1 cellular context compared by ENCODE assay signal in genomic region chr22:37519268-37520195, GRCh38.
TF ChIP-seq lines count a peak whose summit lies in the region.

A gene with protein sequence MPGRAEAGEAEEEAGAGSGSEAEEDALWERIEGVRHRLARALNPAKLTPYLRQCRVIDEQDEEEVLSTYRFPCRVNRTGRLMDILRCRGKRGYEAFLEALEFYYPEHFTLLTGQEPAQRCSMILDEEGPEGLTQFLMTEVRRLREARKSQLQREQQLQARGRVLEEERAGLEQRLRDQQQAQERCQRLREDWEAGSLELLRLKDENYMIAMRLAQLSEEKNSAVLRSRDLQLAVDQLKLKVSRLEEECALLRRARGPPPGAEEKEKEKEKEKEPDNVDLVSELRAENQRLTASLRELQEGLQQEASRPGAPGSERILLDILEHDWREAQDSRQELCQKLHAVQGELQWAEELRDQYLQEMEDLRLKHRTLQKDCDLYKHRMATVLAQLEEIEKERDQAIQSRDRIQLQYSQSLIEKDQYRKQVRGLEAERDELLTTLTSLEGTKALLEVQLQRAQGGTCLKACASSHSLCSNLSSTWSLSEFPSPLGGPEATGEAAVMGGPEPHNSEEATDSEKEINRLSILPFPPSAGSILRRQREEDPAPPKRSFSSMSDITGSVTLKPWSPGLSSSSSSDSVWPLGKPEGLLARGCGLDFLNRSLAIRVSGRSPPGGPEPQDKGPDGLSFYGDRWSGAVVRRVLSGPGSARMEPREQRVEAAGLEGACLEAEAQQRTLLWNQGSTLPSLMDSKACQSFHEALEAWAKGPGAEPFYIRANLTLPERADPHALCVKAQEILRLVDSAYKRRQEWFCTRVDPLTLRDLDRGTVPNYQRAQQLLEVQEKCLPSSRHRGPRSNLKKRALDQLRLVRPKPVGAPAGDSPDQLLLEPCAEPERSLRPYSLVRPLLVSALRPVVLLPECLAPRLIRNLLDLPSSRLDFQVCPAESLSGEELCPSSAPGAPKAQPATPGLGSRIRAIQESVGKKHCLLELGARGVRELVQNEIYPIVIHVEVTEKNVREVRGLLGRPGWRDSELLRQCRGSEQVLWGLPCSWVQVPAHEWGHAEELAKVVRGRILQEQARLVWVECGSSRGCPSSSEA (minus strand): TSS chr22:37519415. CDS start chr22:37519200, 215 bp downstream.

TF ChIP-seq in Ishikawa, 13 proteins besides CTCF, POLR2A, EP300 and RAD21 (continued from another document):
- TF ChIP-seq USF1 (IDR thresholded peaks at IDR 0.05): no peak
